ENCODE assay signal across 8 cellular contexts in genomic region chr7:92836489-92837213, GRCh38. TPM values are rescaled to one million over a fixed set of nuclear protein-coding genes. Genes with fewer than 3 reads are reported as not detected.
DNase-seq lines count a peak whose midpoint lies in the region; ATAC-seq and TF ChIP-seq lines count a peak whose summit lies in the region.

Gene CDK6 (minus strand): TSS chr7:92836573. CDS start chr7:92833323, 3,250 bp downstream.

- peaks cover 24% of the 10 kb centered on the region for H3K4me1 Mint-ChIP-seq in osteocyte (ENCODE audit: unreplicated experiment)

- H3K27me3 Mint-ChIP-seq in osteocyte (ENCODE audit: unreplicated experiment): no peaks in the 10 kb centered on the region

- DNase-seq in SIG-M5 treated with dmso at 0.1 percent for 504 hours (lab: John Stamatoyannopoulos, UW; ENCODE audit: unreplicated experiment): peak; percentile 12
- DNase-seq in SIG-M5 (lab: John Stamatoyannopoulos, UW): no peak
- peak; percentile 72 for DNase-seq in RPMI7951 (ENCODE audit: low read depth)
- DNase-seq in activated effector memory CD4-positive, alpha-beta T cell treated with Interleukin-2 at 50 U/mL for 16 hours: peak; percentile 58
- peak; percentile 69 for DNase-seq in germinal center (ENCODE audit: low spot score)
- peak; percentile 88 for DNase-seq in osteocyte (ENCODE audit: extremely low spot score, unreplicated experiment)
- peak; percentile 85 for DNase-seq in upper lobe of right lung

- H3K4me3 ChIP-seq in upper lobe of right lung: peak within 1 kb of the TSS; percentile 77

- peaks cover 10% of the 10 kb centered on the region for H3K4me1 ChIP-seq in upper lobe of right lung

- intact Hi-C loops in upper lobe of right lung (cut with DNase I): loop anchor here (10.0 kb wide), 2 partner anchors 122 to 212 kb away; no protein-coding TSS in a partner anchor

- peak within 1 kb of the TSS; percentile 97 for H3K27ac Mint-ChIP-seq in osteocyte (ENCODE audit: unreplicated experiment)

- H3K36me3 ChIP-seq in upper lobe of right lung: no peaks in the 10 kb centered on the region

- TF ChIP-seq CTCF in osteocyte (IDR thresholded peaks at IDR 0.05) (no peak), upper lobe of right lung (IDR thresholded peaks at IDR 0.05) (no peak)

- peak within 1 kb of the TSS; percentile 95 for H3K4me3 Mint-ChIP-seq in osteocyte (ENCODE audit: unreplicated experiment)

- no peaks in the 10 kb centered on the region for H3K9me3 Mint-ChIP-seq in osteocyte (ENCODE audit: unreplicated experiment)

- peak within 1 kb of the TSS; percentile 85 for H3K27ac ChIP-seq in upper lobe of right lung

- H3K9me3 ChIP-seq in upper lobe of right lung: no peaks in the 10 kb centered on the region

- ATAC-seq in HG03139 (IDR thresholded peaks at IDR 0.05; ENCODE audit: unreplicated experiment): peak; percentile 24
- ATAC-seq in upper lobe of right lung: peak; percentile 64

- H3K27me3 ChIP-seq in upper lobe of right lung: no peaks in the 10 kb centered on the region

- H3K36me3 Mint-ChIP-seq in osteocyte (ENCODE audit: unreplicated experiment): peaks cover 2% of the 10 kb centered on the region

RNA-seq across cellular contexts. Expression of gene CDK6, which starts in this region (rescaled TPM):
- total RNA-seq in RPMI7951 (2014; rRNA removed; shearing (Covaris generic)): 41.6 and 45.1 TPM in 2 replicates
- total RNA-seq in osteocyte: 52.3 and 53.6 TPM in 2 replicates
- total RNA-seq in upper lobe of right lung: 22.4 TPM
